13 cellular contexts compared by ENCODE assay signal in genomic region chr17:3915642-3916012, GRCh38. TPM values are rescaled to one million over a fixed set of nuclear protein-coding genes. Genes with fewer than 3 reads are reported as not detected.
A peak's percentile ranks its signal among the peaks of the same experiment; 100 is the strongest.
DNase-seq lines count a peak whose midpoint lies in the region; ATAC-seq and TF ChIP-seq lines count a peak whose summit lies in the region.
"Had no signal": no experiment of that assay in that cellular context is flagged by ENCODE, and none has a peak within 500 bp of the region (broad histone marks: within the 10 kb centered on the region; RNA-seq: fewer than 3 reads in every experiment).

No MANE protein-coding gene starts in this region.

- H3K27me3 ChIP-seq in CD8-positive, alpha-beta T cell (ENCODE audit: insufficient read depth, low read length), result no peaks in the 10 kb centered on the region
- H3K27me3 ChIP-seq in effector memory CD4-positive, alpha-beta T cell (replicated peaks; ENCODE audit: control insufficient read depth, insufficient read depth, low read length, poor library complexity, severe bottlenecking), result no peaks in the 10 kb centered on the region
- H3K27me3 ChIP-seq: MG63 had no signal

- H3K36me3 ChIP-seq in CD8-positive, alpha-beta T cell (ENCODE audit: insufficient read depth, low read length), result no peaks in the 10 kb centered on the region
- H3K36me3 ChIP-seq in effector memory CD4-positive, alpha-beta T cell (ENCODE audit: control insufficient read depth, insufficient read depth, low read length), result no peaks in the 10 kb centered on the region
- H3K36me3 ChIP-seq: MG63 had no signal

- CTCF ChIA-PET in CD8-positive, alpha-beta T cell (lab: Charles Lee), result interaction anchor here (1.0 to 12.2 kb wide), 4 partner anchors 9 to 178 kb away, joined by 3 to 181 read pairs (median 4); no protein-coding TSS in a partner anchor

- intact Hi-C loops in CD8-positive, alpha-beta T cell (cut with DNase I, micrococcal nuclease), result loop anchor here in 1 of 2 experiments (2.0 kb wide), 1 partner anchor 159 kb away; no protein-coding TSS in a partner anchor

- peak overlapping the region; percentile 45 for H3K4me3 Mint-ChIP-seq in CD8-positive, alpha-beta T cell
- H3K4me3 Mint-ChIP-seq in activated naive CD8-positive, alpha-beta T cell treated with anti-CD3 and anti-CD28 coated beads, Interleukin-2, amount 10 ng/mL, durations not matched to agents 7 days and 5 days, result peak overlapping the region; percentile 44
- no peak overlapping the region for H3K4me3 Mint-ChIP-seq in nephron

- peaks cover 57% of the 10 kb centered on the region for H3K4me1 Mint-ChIP-seq in CD8-positive, alpha-beta T cell (ENCODE audit: low read depth)
- peaks cover 33% of the 10 kb centered on the region for H3K4me1 Mint-ChIP-seq in activated naive CD8-positive, alpha-beta T cell treated with anti-CD3 and anti-CD28 coated beads, Interleukin-2, amount 10 ng/mL, durations not matched to agents 7 days and 5 days
- peaks cover 14% of the 10 kb centered on the region for H3K4me1 Mint-ChIP-seq in nephron

- no peaks in the 10 kb centered on the region for H3K9me3 Mint-ChIP-seq in CD8-positive, alpha-beta T cell
- no peaks in the 10 kb centered on the region for H3K9me3 Mint-ChIP-seq in activated naive CD8-positive, alpha-beta T cell treated with anti-CD3 and anti-CD28 coated beads, Interleukin-2, amount 10 ng/mL, durations not matched to agents 7 days and 5 days
- no peaks in the 10 kb centered on the region for H3K9me3 Mint-ChIP-seq in nephron

- no peak overlapping the region for H3K4me3 ChIP-seq in CD8-positive, alpha-beta T cell (ENCODE audit: low read depth, low read length)
- peak overlapping the region; percentile 41 for H3K4me3 ChIP-seq in Jurkat, Clone E6-1 (ENCODE audit: low read length)
- no peak overlapping the region for H3K4me3 ChIP-seq in effector memory CD4-positive, alpha-beta T cell (ENCODE audit: insufficient read depth, low read depth, low read length, poor library complexity, severe bottlenecking)
- H3K4me3 ChIP-seq: MG63 had no signal

- POLR2A ChIA-PET in CD8-positive, alpha-beta T cell (lab: Charles Lee), result interaction anchor here (0.9 to 2.0 kb wide), 4 partner anchors 48 to 227 kb away, joined by 3 to 6 read pairs (median 4); partner anchors contain the start of genes CYB5D2 and ZZEF1
- POLR2A ChIA-PET in activated naive CD8-positive, alpha-beta T cell treated with anti-CD3 and anti-CD28 coated beads, Interleukin-2, amount 10 ng/mL, durations not matched to agents 7 days and 5 days (lab: Charles Lee), result interaction anchor here (2.6 kb wide), 1 partner anchor 50 kb away, joined by 28 read pairs; the partner anchor contains the start of gene ATP2A3

- DNase-seq in CD8-positive, alpha-beta T cell, result no peak
- no peak for DNase-seq in Jurkat, Clone E6-1 (ENCODE audit: low read depth, low spot score)
- no peak for DNase-seq in activated naive CD8-positive, alpha-beta T cell treated with anti-CD3 and anti-CD28 coated beads, Interleukin-2, amount 10 ng/mL, durations not matched to agents 7 days and 5 days
- DNase-seq in GOT3 (lab: John Stamatoyannopoulos, UW) (no peak), NCI-H446 (lab: John Stamatoyannopoulos, UW) (no peak), substantia nigra (lab: John Stamatoyannopoulos, UW) (no peak)
- no peak for DNase-seq in effector memory CD4-positive, alpha-beta T cell
- DNase-seq: activated CD4-positive, alpha-beta T cell treated with anti-CD3 and anti-CD28 coated beads for 4 hours; amniotic stem cell; Calu3; MG63; NCI-H69 had no signal

- ATAC-seq in CD8-positive, alpha-beta T cell, result no peak
- no peak for ATAC-seq in activated naive CD8-positive, alpha-beta T cell treated with anti-CD3 and anti-CD28 coated beads, Interleukin-2, amount 10 ng/mL, durations not matched to agents 7 days and 5 days (ENCODE audit: low read depth)

- H3K27ac Mint-ChIP-seq in CD8-positive, alpha-beta T cell, result peak overlapping the region; percentile 81
- peak overlapping the region; percentile 82 for H3K27ac Mint-ChIP-seq in activated naive CD8-positive, alpha-beta T cell treated with anti-CD3 and anti-CD28 coated beads, Interleukin-2, amount 10 ng/mL, durations not matched to agents 7 days and 5 days
- H3K27ac Mint-ChIP-seq in nephron, result peak overlapping the region in 2 of 3 experiments; percentile 12 to 25

- no peaks in the 10 kb centered on the region for H3K27me3 Mint-ChIP-seq in CD8-positive, alpha-beta T cell (ENCODE audit: low read depth)
- H3K27me3 Mint-ChIP-seq in activated naive CD8-positive, alpha-beta T cell treated with anti-CD3 and anti-CD28 coated beads, Interleukin-2, amount 10 ng/mL, durations not matched to agents 7 days and 5 days, result no peaks in the 10 kb centered on the region
- peaks cover 10% of the 10 kb centered on the region for H3K27me3 Mint-ChIP-seq in nephron (ENCODE audit: low read depth)

- peaks cover 55% of the 10 kb centered on the region for H3K4me1 ChIP-seq in CD8-positive, alpha-beta T cell (ENCODE audit: insufficient read depth, low read length)
- H3K4me1 ChIP-seq in effector memory CD4-positive, alpha-beta T cell (ENCODE audit: control insufficient read depth, insufficient read depth, low read length, poor library complexity, severe bottlenecking), result peaks cover 28% of the 10 kb centered on the region

- TF ChIP-seq CTCF in CD8-positive, alpha-beta T cell (IDR thresholded peaks at IDR 0.05), result no peak
- no peak for TF ChIP-seq CTCF in nephron (IDR thresholded peaks at IDR 0.05; ENCODE audit: unreplicated experiment in 3 of 3)

- H3K27ac ChIP-seq in CD8-positive, alpha-beta T cell (ENCODE audit: low read depth, low read length), result no peak overlapping the region
- no peak overlapping the region for H3K27ac ChIP-seq in effector memory CD4-positive, alpha-beta T cell (ENCODE audit: insufficient read depth, low read length, poor library complexity, severe bottlenecking)
- H3K27ac ChIP-seq in substantia nigra (ENCODE audit: low read depth, low read length, poor library complexity, severe bottlenecking), result no peak overlapping the region

- H3K36me3 Mint-ChIP-seq in CD8-positive, alpha-beta T cell, result no peaks in the 10 kb centered on the region
- H3K36me3 Mint-ChIP-seq in activated naive CD8-positive, alpha-beta T cell treated with anti-CD3 and anti-CD28 coated beads, Interleukin-2, amount 10 ng/mL, durations not matched to agents 7 days and 5 days, result no peaks in the 10 kb centered on the region
- H3K36me3 Mint-ChIP-seq in nephron (ENCODE audit: low read depth), result no peaks in the 10 kb centered on the region

- no peaks in the 10 kb centered on the region for H3K9me3 ChIP-seq in CD8-positive, alpha-beta T cell (ENCODE audit: low read length)
- no peaks in the 10 kb centered on the region for H3K9me3 ChIP-seq in effector memory CD4-positive, alpha-beta T cell (ENCODE audit: control insufficient read depth, low read length)
- H3K9me3 ChIP-seq: MG63 had no signal

RNA-seq across cellular contexts. Expression of gene P2RX1, which starts 0.6 kb away (rescaled TPM):
- under 1 TPM; 0.67 to 0.95 TPM for total RNA-seq in CD8-positive, alpha-beta T cell
- polyA plus RNA-seq in Jurkat, Clone E6-1 (2012; ENCODE audit: insufficient read depth, insufficient read length), result not detected
- total RNA-seq in activated naive CD8-positive, alpha-beta T cell treated with anti-CD3 and anti-CD28 coated beads, Interleukin-2, amount 10 ng/mL, durations not matched to agents 7 days and 5 days, result under 1 TPM; 0.82 to 1.00 TPM
- total RNA-seq: Calu3 had no signal

RNA-seq across cellular contexts. Expression of gene CAMKK1, which starts 22.8 kb away (rescaled TPM):
- total RNA-seq in CD8-positive, alpha-beta T cell, result 1 to 10 TPM; 5.3 to 5.9 TPM
- polyA plus RNA-seq in Jurkat, Clone E6-1 (2012; ENCODE audit: insufficient read depth, insufficient read length), result 6.5 TPM
- 1 to 10 TPM; 4.5 to 4.7 TPM for total RNA-seq in activated naive CD8-positive, alpha-beta T cell treated with anti-CD3 and anti-CD28 coated beads, Interleukin-2, amount 10 ng/mL, durations not matched to agents 7 days and 5 days

RNA-seq across cellular contexts. Expression of gene ATP2A3, which starts 48.6 kb away (rescaled TPM):
- total RNA-seq in CD8-positive, alpha-beta T cell, result 100 to 1,000 TPM; 197 to 200 TPM
- 240 TPM for polyA plus RNA-seq in Jurkat, Clone E6-1 (2012; ENCODE audit: insufficient read depth, insufficient read length)
- 100 to 1,000 TPM; 289 to 297 TPM for total RNA-seq in activated naive CD8-positive, alpha-beta T cell treated with anti-CD3 and anti-CD28 coated beads, Interleukin-2, amount 10 ng/mL, durations not matched to agents 7 days and 5 days

Comparison
In these comparisons a context has a peak if more than half of its experiments do, and no peak if none do; other contexts are left out.
1. H3K27ac Mint-ChIP-seq: peak in every context shown above with its lines; median percentile 82 in activated naive CD8-positive, alpha-beta T cell treated with anti-CD3 and anti-CD28 coated beads, Interleukin-2, amount 10 ng/mL, durations not matched to agents 7 days and 5 days; 81 in CD8-positive, alpha-beta T cell; 18 in nephron.
2. H3K4me3 Mint-ChIP-seq: peak in CD8-positive, alpha-beta T cell (single experiment) and activated naive CD8-positive, alpha-beta T cell treated with anti-CD3 and anti-CD28 coated beads, Interleukin-2, amount 10 ng/mL, durations not matched to agents 7 days and 5 days (single experiment); none in nephron (0 of 3).